Comparison of ENCODE assay signal across 11 cellular contexts in the genomic region with DNA sequence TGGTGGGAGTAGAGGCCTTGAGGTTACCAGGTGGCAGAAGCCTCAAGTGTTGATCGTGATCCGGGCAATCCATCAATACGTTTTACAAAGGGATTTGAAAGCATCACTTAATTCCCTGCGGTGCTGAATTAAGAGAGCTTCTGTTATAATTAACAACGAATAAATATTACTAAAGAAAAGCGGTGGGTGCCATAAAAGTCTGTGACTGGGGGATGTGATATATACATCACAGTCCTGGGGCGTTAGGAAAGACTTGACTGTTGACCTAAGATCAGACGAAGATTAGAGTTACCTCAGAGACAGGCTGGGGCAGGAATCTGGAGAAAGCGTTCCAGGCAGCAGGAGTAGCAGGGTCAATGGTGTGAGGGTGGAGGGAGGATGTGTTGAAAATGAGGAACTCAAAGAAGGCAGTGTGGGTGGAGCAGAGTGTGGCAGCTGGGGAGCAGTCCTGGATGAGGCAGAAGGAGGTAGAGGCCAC. TPM values are rescaled to one million over a fixed set of nuclear protein-coding genes. Genes with fewer than 3 reads are reported as not detected.
DNase-seq lines count a peak whose midpoint lies in the region; ATAC-seq, FAIRE-seq and TF ChIP-seq lines count a peak whose summit lies in the region.
"Had no signal": no experiment of that assay in that cellular context is flagged by ENCODE, and none has a peak within 500 bp of the region (broad histone marks: within the 10 kb centered on the region; RNA-seq: fewer than 3 reads in every experiment).

No MANE protein-coding gene starts in this region.

- H3K4me1 ChIP-seq in hepatocyte (ENCODE audit: insufficient read depth) (peaks cover 21% of the 10 kb centered on the region), small intestine (ENCODE audit: control insufficient read depth in 2 of 2, insufficient read depth in 1 of 2, low read depth in 1 of 2, low read length in 1 of 2) (no peaks in the 10 kb centered on the region)

- no peak overlapping the region for H2AFZ ChIP-seq in hepatocyte

- no peaks in the 10 kb centered on the region for H3K79me2 ChIP-seq in hepatocyte

- no peak for FAIRE-seq in small intestine (lab: Jason Lieb, UNC)
- FAIRE-seq: HTR-8/SVneo had no signal

- H3K9me2 ChIP-seq in hepatocyte (replicated peaks; ENCODE audit: insufficient read depth), result no peaks in the 10 kb centered on the region

- POLR2A ChIA-PET in RWPE1 (lab: Yijun Ruan, JAX; ENCODE audit: low non-redundant PET), result no interaction called here

- H4K20me1 ChIP-seq in hepatocyte (ENCODE audit: insufficient read depth, poor library complexity, severe bottlenecking), result no peaks in the 10 kb centered on the region
- H4K20me1 ChIP-seq: BLaER1 had no signal

- no peaks in the 10 kb centered on the region for H3K36me3 Mint-ChIP-seq in activated CD4-positive, alpha-beta T cell treated with anti-CD3 and anti-CD28 coated beads, Interleukin-2, amount 10 ng/mL, durations not matched to agents 24 days and 14 days (ENCODE audit: low read depth)
- H3K36me3 Mint-ChIP-seq in activated naive CD4-positive, alpha-beta T cell treated with anti-CD3 and anti-CD28 coated beads, Interleukin-2, amount 50 U/mL, for 72 hours, result no peaks in the 10 kb centered on the region

- no peak overlapping the region for H3K4me3 Mint-ChIP-seq in activated CD4-positive, alpha-beta T cell treated with anti-CD3 and anti-CD28 coated beads, Interleukin-2, amount 10 ng/mL, durations not matched to agents 24 days and 14 days
- H3K4me3 Mint-ChIP-seq: activated B cell treated with CpG ODN at 0.5 μM for 24 hours had no signal

- H3K27ac ChIP-seq in RWPE1 (peak overlapping the region; percentile 41; the same call in 1 of the 2 replicates), hepatocyte (no peak overlapping the region), small intestine (ENCODE audit: low read depth in 1 of 2, low read length in 1 of 2) (no peak overlapping the region)
- H3K27ac ChIP-seq: BLaER1 had no signal

- intact Hi-C loops in activated CD4-positive, alpha-beta T cell treated with anti-CD3 and anti-CD28 coated beads, Interleukin-2, amount 10 ng/mL, durations not matched to agents 24 days and 14 days (cut with micrococcal nuclease), result no loop called here

- H3K4me2 ChIP-seq in hepatocyte, result no peak overlapping the region
- H3K4me2 ChIP-seq: BLaER1 had no signal

- no peak overlapping the region for H3K27ac Mint-ChIP-seq in activated CD4-positive, alpha-beta T cell treated with anti-CD3 and anti-CD28 coated beads, Interleukin-2, amount 10 ng/mL, durations not matched to agents 24 days and 14 days
- H3K27ac Mint-ChIP-seq in activated naive CD4-positive, alpha-beta T cell treated with anti-CD3 and anti-CD28 coated beads, Interleukin-2, amount 50 U/mL, for 72 hours, result peak overlapping the region in 1 of 2 donors; percentile 76
- H3K27ac Mint-ChIP-seq: activated B cell treated with CpG ODN at 0.5 μM for 24 hours had no signal

- no peaks in the 10 kb centered on the region for H3K27me3 ChIP-seq in hepatocyte
- no peaks in the 10 kb centered on the region for H3K27me3 ChIP-seq in small intestine (ENCODE audit: control insufficient read depth in 2 of 2, insufficient read depth in 2 of 2, low read length in 2 of 2)
- H3K27me3 ChIP-seq: BLaER1 had no signal

- WGBS in hepatocyte (ENCODE audit: low lambda C conversion rate, missing lambda C conversion rate), result 19% methylated on average over 9 of the region's 9 CpGs
- WGBS in small intestine, 3 donors, result 49 to 53% (median 52%) methylated on average over 9 of the region's 9 CpGs

- H3K36me3 ChIP-seq in hepatocyte (replicated peaks; ENCODE audit: insufficient read depth, low read depth) (no peaks in the 10 kb centered on the region), small intestine (ENCODE audit: control insufficient read depth in 2 of 2, insufficient read depth in 2 of 2, low read length in 2 of 2) (no peaks in the 10 kb centered on the region)
- H3K36me3 ChIP-seq: BLaER1 had no signal

- no peaks in the 10 kb centered on the region for H3K9me3 ChIP-seq in hepatocyte (ENCODE audit: low read depth)
- H3K9me3 ChIP-seq in small intestine (ENCODE audit: control insufficient read depth, low read depth), result no peaks in the 10 kb centered on the region
- H3K9me3 ChIP-seq: BLaER1 had no signal

- peaks cover 4% of the 10 kb centered on the region for H3K4me1 Mint-ChIP-seq in activated CD4-positive, alpha-beta T cell treated with anti-CD3 and anti-CD28 coated beads, Interleukin-2, amount 10 ng/mL, durations not matched to agents 24 days and 14 days

- DNase-seq in EL, result peak; percentile 11
- peak; percentile 67 for DNase-seq in NCI-H146 (lab: John Stamatoyannopoulos, UW)
- peak; percentile 70 for DNase-seq in RWPE1 (ENCODE audit: low spot score)
- DNase-seq in hepatocyte (ENCODE audit: low spot score), result peak; percentile 53
- no peak for DNase-seq in small intestine
- DNase-seq in activated CD4-positive, alpha-beta T cell treated with anti-CD3 and anti-CD28 coated beads, Interleukin-2, amount 10 ng/mL, durations not matched to agents 24 days and 14 days, result no peak
- no peak for DNase-seq in activated T-cell treated with anti-CD3 and anti-CD28 coated beads for 4 hours
- DNase-seq in activated naive CD4-positive, alpha-beta T cell treated with anti-CD3 and anti-CD28 coated beads, Interleukin-2, amount 50 U/mL, for 72 hours (ENCODE audit: low spot score in 2 of 2), result no peak
- DNase-seq: activated B cell treated with CpG ODN at 0.5 μM for 24 hours had no signal

- peaks cover 11% of the 10 kb centered on the region for H3K27me3 Mint-ChIP-seq in activated CD4-positive, alpha-beta T cell treated with anti-CD3 and anti-CD28 coated beads, Interleukin-2, amount 10 ng/mL, durations not matched to agents 24 days and 14 days
- H3K27me3 Mint-ChIP-seq: activated B cell treated with CpG ODN at 0.5 μM for 24 hours had no signal

- ATAC-seq in activated naive CD4-positive, alpha-beta T cell treated with anti-CD3 and anti-CD28 coated beads, Interleukin-2, amount 50 U/mL, for 72 hours, result no peak

- H3K4me3 ChIP-seq in hepatocyte (no peak overlapping the region), small intestine (ENCODE audit: low read depth in 1 of 2, low read length in 2 of 2) (no peak overlapping the region)
- H3K4me3 ChIP-seq: BLaER1 had no signal

- no peaks in the 10 kb centered on the region for H3K9me3 Mint-ChIP-seq in activated CD4-positive, alpha-beta T cell treated with anti-CD3 and anti-CD28 coated beads, Interleukin-2, amount 10 ng/mL, durations not matched to agents 24 days and 14 days
- no peaks in the 10 kb centered on the region for H3K9me3 Mint-ChIP-seq in activated naive CD4-positive, alpha-beta T cell treated with anti-CD3 and anti-CD28 coated beads, Interleukin-2, amount 50 U/mL, for 72 hours
- H3K9me3 Mint-ChIP-seq: activated B cell treated with CpG ODN at 0.5 μM for 24 hours had no signal

- TF ChIP-seq CTCF in RWPE1 (conservative IDR thresholded peaks at IDR 0.05; ENCODE audit: low read depth), result no peak
- TF ChIP-seq CTCF in hepatocyte (IDR thresholded peaks at IDR 0.05; ENCODE audit: poor library complexity), result no peak

- CTCF ChIA-PET in RWPE1 (lab: Yijun Ruan, JAX), result no interaction called here

RNA-seq across cellular contexts. Expression of gene C5orf63, which starts 6.7 kb away (rescaled TPM):
- 0.23 and 0.24 TPM in 2 replicates for total RNA-seq in hepatocyte
- polyA plus RNA-seq in hepatocyte (0.57 and 1.7 TPM in 2 replicates), small intestine (1 to 10 TPM; 4.2 to 7.8 (median 4.9) TPM)
- total RNA-seq in activated CD4-positive, alpha-beta T cell treated with anti-CD3 and anti-CD28 coated beads, Interleukin-2, amount 10 ng/mL, durations not matched to agents 24 days and 14 days, result 5.6 and 5.7 TPM in 2 replicates
- 10 to 100 TPM in 1 of 2 donors, 1 to 10 TPM in 1; 9.7 to 11.7 TPM for total RNA-seq in activated naive CD4-positive, alpha-beta T cell treated with anti-CD3 and anti-CD28 coated beads, Interleukin-2, amount 50 U/mL, for 72 hours

RNA-seq across cellular contexts. Expression of gene MARCHF3, which starts 49.7 kb away (rescaled TPM):
- 3.5 and 9.4 TPM in 2 replicates for total RNA-seq in hepatocyte
- polyA plus RNA-seq in hepatocyte (20.4 and 24.3 TPM in 2 replicates), small intestine (1 to 10 TPM; 3.6 to 6.4 (median 4.3) TPM)
- total RNA-seq in activated CD4-positive, alpha-beta T cell treated with anti-CD3 and anti-CD28 coated beads, Interleukin-2, amount 10 ng/mL, durations not matched to agents 24 days and 14 days, result 2.3 and 4.2 TPM in 2 replicates
- total RNA-seq in activated naive CD4-positive, alpha-beta T cell treated with anti-CD3 and anti-CD28 coated beads, Interleukin-2, amount 50 U/mL, for 72 hours, result 10 to 100 TPM in 1 of 2 donors, 1 to 10 TPM in 1; 4.8 to 10.5 TPM

Comparison
In these comparisons a context has a peak if more than half of its experiments do, and no peak if none do; other contexts are left out.
1. DNase-seq: peak in EL (single experiment), NCI-H146 (single experiment), RWPE1 (single experiment) and hepatocyte (single experiment); none in small intestine (single experiment), activated CD4-positive, alpha-beta T cell treated with anti-CD3 and anti-CD28 coated beads, Interleukin-2, amount 10 ng/mL, durations not matched to agents 24 days and 14 days (single experiment), activated T-cell treated with anti-CD3 and anti-CD28 coated beads for 4 hours (single experiment) and activated naive CD4-positive, alpha-beta T cell treated with anti-CD3 and anti-CD28 coated beads, Interleukin-2, amount 50 U/mL, for 72 hours (0 of 2).